Comparison of ENCODE assay signal across 1 cellular context in the genomic region with DNA sequence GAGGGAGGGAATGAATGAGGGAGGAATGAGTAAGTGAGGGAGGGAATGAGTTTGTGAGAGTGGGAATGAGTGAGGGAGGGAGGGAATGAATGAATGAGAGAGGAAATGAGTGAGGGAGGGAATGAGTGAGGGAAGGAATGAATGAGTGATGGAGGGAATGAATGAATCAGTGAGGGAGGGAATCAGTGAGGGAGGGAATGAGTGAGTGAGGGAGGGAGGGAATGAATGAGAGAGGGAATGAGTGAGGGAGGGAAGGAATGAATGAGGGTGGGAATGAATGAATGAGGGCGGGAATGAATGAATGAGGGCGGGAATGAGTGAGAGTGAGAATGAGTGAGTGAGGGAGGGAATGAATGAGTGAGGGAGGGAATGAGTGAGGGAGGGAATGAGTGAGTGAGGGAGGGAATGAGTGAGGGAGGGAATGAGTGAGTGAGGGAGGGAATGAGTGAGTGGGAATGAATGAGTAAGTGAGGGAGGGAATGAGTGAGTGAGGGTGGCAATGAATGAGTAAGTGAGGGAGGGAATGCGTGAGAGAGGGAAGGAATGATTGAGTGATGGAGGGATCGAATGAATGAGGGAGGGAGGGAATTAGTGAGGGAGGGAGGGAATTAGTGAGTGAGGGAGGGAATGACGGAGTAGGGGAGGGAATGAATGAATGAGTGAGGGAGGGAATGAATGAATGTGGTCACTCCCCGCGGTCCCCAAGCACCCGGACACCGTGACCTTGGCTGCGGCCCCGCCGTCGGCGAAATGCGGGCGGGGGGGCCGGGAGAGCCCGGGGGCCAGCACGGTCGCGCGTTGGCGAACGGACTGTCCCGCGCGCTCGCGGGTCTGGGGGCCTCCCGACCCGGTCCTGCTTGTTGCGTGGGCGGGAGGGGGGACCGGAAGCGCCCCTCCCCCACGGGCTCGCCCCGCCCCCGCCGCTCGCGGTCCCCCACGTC.
TF ChIP-seq lines count a peak whose summit lies in the region.

No MANE protein-coding gene starts in this region.

TF ChIP-seq in SK-N-SH, 30 proteins besides CTCF, POLR2A, EP300 and RAD21 (continued from another document):
- TF ChIP-seq CHD2 (IDR thresholded peaks at IDR 0.05; ENCODE audit: low read length, partially characterized antibody) (peak; percentile 60), TEAD4 (IDR thresholded peaks at IDR 0.05; ENCODE audit: borderline replicate concordance, insufficient read depth) (no peak), TAF1 (IDR thresholded peaks at IDR 0.05; ENCODE audit: borderline replicate concordance, low read depth, low read length) (peak; percentile 15; the same call in 1 of the 2 replicates), JUND (IDR thresholded peaks at IDR 0.05) (no peak)
- TF ChIP-seq, protein P1, sequence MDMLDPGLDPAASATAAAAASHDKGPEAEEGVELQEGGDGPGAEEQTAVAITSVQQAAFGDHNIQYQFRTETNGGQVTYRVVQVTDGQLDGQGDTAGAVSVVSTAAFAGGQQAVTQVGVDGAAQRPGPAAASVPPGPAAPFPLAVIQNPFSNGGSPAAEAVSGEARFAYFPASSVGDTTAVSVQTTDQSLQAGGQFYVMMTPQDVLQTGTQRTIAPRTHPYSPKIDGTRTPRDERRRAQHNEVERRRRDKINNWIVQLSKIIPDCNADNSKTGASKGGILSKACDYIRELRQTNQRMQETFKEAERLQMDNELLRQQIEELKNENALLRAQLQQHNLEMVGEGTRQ (IDR thresholded peaks at IDR 0.05; ENCODE audit: borderline replicate concordance, low read depth, low read length), result no peak
